Comparison of ENCODE assay signal across 8 cellular contexts in the genomic region with DNA sequence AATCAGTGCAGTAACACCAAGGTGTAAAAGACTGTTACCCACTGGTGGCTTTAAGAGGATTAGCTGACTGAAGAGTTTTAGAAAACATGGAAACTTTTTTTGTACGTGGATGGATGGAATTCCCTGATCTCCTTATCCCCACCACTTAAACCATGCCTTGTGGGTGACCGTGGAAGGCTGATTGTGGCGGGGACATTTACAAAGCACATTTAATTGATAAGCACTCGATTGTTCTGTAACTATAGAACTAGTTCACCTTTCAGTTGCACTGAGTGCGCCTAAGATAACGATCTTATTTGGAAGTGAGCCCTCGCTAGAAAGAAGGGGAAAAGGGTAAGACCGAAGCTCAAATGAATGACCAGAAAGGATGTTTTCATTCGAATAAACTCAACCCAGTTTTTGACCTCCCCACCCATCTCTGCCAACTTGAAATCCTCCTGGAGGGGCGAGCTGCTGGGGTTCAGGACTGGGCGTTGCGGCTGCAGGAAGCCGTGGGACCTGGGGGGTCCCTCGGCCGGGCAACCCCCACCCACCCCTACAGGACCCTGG. TPM values are rescaled to one million over a fixed set of nuclear protein-coding genes. Genes with fewer than 3 reads are reported as not detected.
A peak's percentile ranks its signal among the peaks of the same experiment; 100 is the strongest.
DNase-seq lines count a peak whose midpoint lies in the region; ATAC-seq and TF ChIP-seq lines count a peak whose summit lies in the region.

No MANE protein-coding gene starts in this region.

- no peaks in the 10 kb centered on the region for H3K27me3 Mint-ChIP-seq in activated naive CD4-positive, alpha-beta T cell treated with anti-CD3 and anti-CD28 coated beads for 36 hours (ENCODE audit: low read depth)
- no peaks in the 10 kb centered on the region for H3K27me3 Mint-ChIP-seq in dendritic cell treated with granulocyte-macrophage colony-stimulating factor and Interleukin-4, amounts not matched to agents 40 ng/mL and 50 ng/mL, for 4 days

- no peaks in the 10 kb centered on the region for H3K9me3 Mint-ChIP-seq in activated naive CD4-positive, alpha-beta T cell treated with anti-CD3 and anti-CD28 coated beads for 36 hours
- no peaks in the 10 kb centered on the region for H3K9me3 Mint-ChIP-seq in dendritic cell treated with granulocyte-macrophage colony-stimulating factor and Interleukin-4, amounts not matched to agents 40 ng/mL and 50 ng/mL, for 4 days

- peaks cover 37% of the 10 kb centered on the region for H3K4me1 Mint-ChIP-seq in activated naive CD4-positive, alpha-beta T cell treated with anti-CD3 and anti-CD28 coated beads for 36 hours (ENCODE audit: low read depth)
- peaks cover 32% of the 10 kb centered on the region for H3K4me1 Mint-ChIP-seq in dendritic cell treated with granulocyte-macrophage colony-stimulating factor and Interleukin-4, amounts not matched to agents 40 ng/mL and 50 ng/mL, for 4 days (ENCODE audit: low read depth)

- H3K27ac Mint-ChIP-seq in activated naive CD4-positive, alpha-beta T cell treated with anti-CD3 and anti-CD28 coated beads for 36 hours: peak overlapping the region; percentile 94
- peak overlapping the region; percentile 95 for H3K27ac Mint-ChIP-seq in dendritic cell treated with granulocyte-macrophage colony-stimulating factor and Interleukin-4, amounts not matched to agents 40 ng/mL and 50 ng/mL, for 4 days

- CTCF ChIA-PET in activated naive CD4-positive, alpha-beta T cell treated with anti-CD3 and anti-CD28 coated beads for 36 hours (lab: Charles Lee): interaction anchor here (0.5 to 3.8 kb wide), 15 partner anchors 29 to 155 kb away, joined by 3 to 27 read pairs (median 5); no protein-coding TSS in a partner anchor

- DNase-seq in activated naive CD4-positive, alpha-beta T cell treated with anti-CD3 and anti-CD28 coated beads for 36 hours: no peak
- DNase-seq in activated naive CD4-positive, alpha-beta T cell (lab: John Stamatoyannopoulos, UW): no peak
- peak; percentile 29 for DNase-seq in myocyte (ENCODE audit: low read depth)
- DNase-seq in activated CD8-positive, alpha-beta memory T cell treated with anti-CD3 and anti-CD28 coated beads, Interleukin-2, amount 50 U/mL, for 48 hours: no peak
- no peak for DNase-seq in stimulated activated CD8-positive, alpha-beta memory T cell treated with anti-CD3 and anti-CD28 coated beads, Interleukin-4, amount 100 ng/mL, for 48 hours

- peak overlapping the region; percentile 87 for H3K4me3 Mint-ChIP-seq in activated naive CD4-positive, alpha-beta T cell treated with anti-CD3 and anti-CD28 coated beads for 36 hours
- peak overlapping the region; percentile 96 for H3K4me3 Mint-ChIP-seq in dendritic cell treated with granulocyte-macrophage colony-stimulating factor and Interleukin-4, amounts not matched to agents 40 ng/mL and 50 ng/mL, for 4 days

- peaks cover 15% of the 10 kb centered on the region for H3K36me3 Mint-ChIP-seq in activated naive CD4-positive, alpha-beta T cell treated with anti-CD3 and anti-CD28 coated beads for 36 hours (ENCODE audit: low read depth)
- H3K36me3 Mint-ChIP-seq in dendritic cell treated with granulocyte-macrophage colony-stimulating factor and Interleukin-4, amounts not matched to agents 40 ng/mL and 50 ng/mL, for 4 days (ENCODE audit: low read depth): peaks cover 45% of the 10 kb centered on the region

- intact Hi-C loops in activated naive CD4-positive, alpha-beta T cell treated with anti-CD3 and anti-CD28 coated beads for 36 hours (cut with micrococcal nuclease): loop anchor here (1.0 to 2.0 kb wide), 11 partner anchors 16 to 1693 kb away; a partner anchor contains a TSS
- intact Hi-C loops in dendritic cell treated with granulocyte-macrophage colony-stimulating factor and Interleukin-4, amounts not matched to agents 40 ng/mL and 50 ng/mL, for 4 days (cut with micrococcal nuclease): loop anchor here (2.0 to 5.0 kb wide), 3 partner anchors 15 to 148 kb away; a partner anchor contains a TSS

- ATAC-seq in HG02678 (IDR thresholded peaks at IDR 0.05; ENCODE audit: unreplicated experiment): no peak

TF ChIP-seq in PFSK-1, 5 proteins besides CTCF, POLR2A, EP300 and RAD21:
- no peak for TF ChIP-seq FOXP2 (optimal IDR thresholded peaks at IDR 0.05; ENCODE audit: borderline replicate concordance, extremely low read depth, extremely low read length, insufficient read depth)
- TF ChIP-seq SIN3A (IDR thresholded peaks at IDR 0.05; ENCODE audit: borderline replicate concordance, insufficient read depth, low read length): 0 out of 2 replicates have a peak, but pooled peaks have one; percentile 5

RNA-seq across cellular contexts. Expression of a gene that starts 0.7 kb away (rescaled TPM):
- total RNA-seq in activated naive CD4-positive, alpha-beta T cell treated with anti-CD3 and anti-CD28 coated beads for 36 hours: 10 to 100 TPM; 39.4 to 43.8 TPM
- 12.2 TPM for polyA plus RNA-seq in PFSK-1 (2012; ENCODE audit: insufficient read length, low read depth)
- 32.0 and 36.1 TPM in 2 replicates for total RNA-seq in myocyte
- 29.3 TPM for polyA plus RNA-seq in myocyte (2012)
